In the genomic region with DNA sequence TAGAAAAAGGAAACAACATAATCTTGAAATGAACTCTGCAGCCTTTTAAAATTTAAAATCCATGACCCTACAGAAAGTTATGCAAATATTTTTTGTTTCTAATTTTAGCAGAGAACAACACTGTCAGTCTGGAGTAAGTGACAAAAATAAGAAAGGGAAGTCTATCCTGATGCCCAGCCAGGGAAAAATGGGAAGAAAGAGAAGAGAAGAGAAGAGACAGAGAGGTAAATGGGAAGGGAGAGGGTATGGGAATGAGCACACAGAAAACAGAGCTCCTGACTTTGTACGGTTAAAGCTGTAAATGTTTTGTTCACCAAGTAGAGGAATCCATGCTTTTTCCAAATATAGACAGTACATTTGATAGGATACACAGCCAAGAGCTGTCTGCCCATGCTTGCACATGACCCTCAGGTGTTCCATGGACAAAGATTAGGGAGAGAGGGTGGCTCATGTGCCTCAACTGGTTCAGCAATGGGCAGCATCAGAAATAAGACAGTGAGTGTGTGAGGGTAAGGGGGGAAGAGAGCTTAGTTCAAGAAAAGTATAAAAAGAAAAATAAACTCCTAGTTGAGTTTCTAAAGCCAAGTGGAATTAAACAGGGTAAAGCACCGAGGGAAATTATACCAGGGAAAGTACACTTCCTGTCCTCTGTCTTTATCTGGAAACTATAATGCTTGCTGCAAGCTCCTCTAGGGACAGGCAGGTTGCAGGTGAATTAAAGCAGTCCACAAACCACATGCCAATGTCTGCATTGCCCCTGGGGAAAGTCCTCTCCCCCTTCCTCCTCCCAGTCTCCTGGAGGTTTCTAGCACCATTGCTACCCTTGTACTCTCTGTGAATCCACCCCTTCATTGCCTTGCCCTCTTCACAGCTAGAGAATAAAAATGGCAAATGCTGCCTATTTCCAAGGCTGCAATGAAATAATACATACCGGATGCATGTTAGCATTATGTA, we compare ENCODE assay signal across 11 cellular contexts. TPM values are rescaled to one million over a fixed set of nuclear protein-coding genes. Genes with fewer than 3 reads are reported as not detected.
DNase-seq lines count a peak whose midpoint lies in the region; ATAC-seq and TF ChIP-seq lines count a peak whose summit lies in the region.
"Had no signal": no experiment of that assay in that cellular context is flagged by ENCODE, and none has a peak within 500 bp of the region (broad histone marks: within the 10 kb centered on the region; RNA-seq: fewer than 3 reads in every experiment).

No MANE protein-coding gene starts in this region.

- peak overlapping the region in 3 of 4 donors; percentile 41 to 64 (median 54) for H3K27ac ChIP-seq in body of pancreas
- H3K27ac ChIP-seq in mucosa of rectum (ENCODE audit: low read depth in 2 of 2, low read length in 2 of 2) = peak overlapping the region; percentile 44 to 48
- H3K27ac ChIP-seq in trophoblast cell (ENCODE audit: low read depth, low read length) = no peak overlapping the region

- WGBS in body of pancreas, 2 donors = 25 to 26% methylated on average over 3 of the region's 3 CpGs
- WGBS in trophoblast cell (ENCODE audit: extremely low coverage, insufficient coverage, insufficient read length) = no CpG with 5 or more reads among the region's 3 CpGs

- ATAC-seq in stimulated activated naive CD8-positive, alpha-beta T cell treated with anti-CD3 and anti-CD28 coated beads, Interleukin-15, Interleukin-2, amounts not matched to agents 100 U/mL and 50 U/mL, for 24 hours = no peak
- ATAC-seq in body of pancreas (peak; percentile 14), HG03039 (IDR thresholded peaks at IDR 0.05; ENCODE audit: unreplicated experiment) (no peak), HG03432 (IDR thresholded peaks at IDR 0.05; ENCODE audit: unreplicated experiment) (no peak)

- H3K4me2 ChIP-seq in trophoblast cell (ENCODE audit: low read length) = no peak overlapping the region

- peaks cover 66% of the 10 kb centered on the region for H3K4me1 Mint-ChIP-seq in stimulated activated naive CD8-positive, alpha-beta T cell treated with anti-CD3 and anti-CD28 coated beads, Interleukin-15, Interleukin-2, amounts not matched to agents 100 ng/mL and 50 ng/mL, for 24 hours (ENCODE audit: low read depth)

- H3K36me3 ChIP-seq in body of pancreas (replicated peaks in 1 of 2; ENCODE audit: insufficient read depth in 1 of 2, low read depth in 2 of 2) = no peaks in the 10 kb centered on the region
- no peaks in the 10 kb centered on the region for H3K36me3 ChIP-seq in mucosa of rectum (ENCODE audit: control insufficient read depth in 2 of 2, insufficient read depth in 2 of 2, low read length in 2 of 2)
- no peaks in the 10 kb centered on the region for H3K36me3 ChIP-seq in trophoblast cell (ENCODE audit: control insufficient read depth in 1 of 2, insufficient read depth in 2 of 2, low read length in 2 of 2)

- no peak overlapping the region for H4K8ac ChIP-seq in trophoblast cell (ENCODE audit: low read depth, low read length)

- H3K27me3 ChIP-seq in body of pancreas (no peaks in the 10 kb centered on the region), mucosa of rectum (ENCODE audit: control insufficient read depth in 2 of 2, insufficient read depth in 2 of 2, low read length in 2 of 2) (no peaks in the 10 kb centered on the region), trophoblast cell (ENCODE audit: insufficient read depth, low read length) (no peaks in the 10 kb centered on the region)

- no peak for TF ChIP-seq POLR2A in body of pancreas (IDR thresholded peaks at IDR 0.05)

- H4K12ac ChIP-seq in trophoblast cell (ENCODE audit: low read depth, low read length) = no peak overlapping the region

- H3K9me3 ChIP-seq in body of pancreas (no peaks in the 10 kb centered on the region), mucosa of rectum (ENCODE audit: control insufficient read depth in 2 of 2, low read length in 2 of 2) (no peaks in the 10 kb centered on the region), trophoblast cell (ENCODE audit: insufficient read depth, low read depth, low read length) (no peaks in the 10 kb centered on the region)

- H3K27ac Mint-ChIP-seq in stimulated activated naive CD8-positive, alpha-beta T cell treated with anti-CD3 and anti-CD28 coated beads, Interleukin-15, Interleukin-2, amounts not matched to agents 100 ng/mL and 50 ng/mL, for 24 hours = peak overlapping the region; percentile 57

- no peak overlapping the region for H2AK5ac ChIP-seq in trophoblast cell (ENCODE audit: low read length)

- H2BK120ac ChIP-seq in trophoblast cell (ENCODE audit: insufficient read depth, low read length, poor library complexity) = no peak overlapping the region

- H4K91ac ChIP-seq in trophoblast cell (ENCODE audit: low read depth, low read length) = no peak overlapping the region

- H3K4me1 ChIP-seq in body of pancreas (peaks cover 68% of the 10 kb centered on the region), mucosa of rectum (ENCODE audit: control insufficient read depth in 2 of 2, insufficient read depth in 2 of 2, low read length in 2 of 2) (peaks cover 27 to 31% of the 10 kb centered on the region in 2 donors), trophoblast cell (ENCODE audit: control insufficient read depth in 1 of 2, insufficient read depth in 2 of 2, low read length in 2 of 2) (peaks cover 0 to 7% of the 10 kb centered on the region in 2 experiments)

- H3K79me2 ChIP-seq in trophoblast cell (ENCODE audit: control insufficient read depth, insufficient read depth, low read length, poor library complexity) = no peaks in the 10 kb centered on the region

- H3K18ac ChIP-seq in trophoblast cell (ENCODE audit: low read length) = no peak overlapping the region

- no peak overlapping the region for H2BK5ac ChIP-seq in trophoblast cell (ENCODE audit: low read depth, low read length, poor library complexity)

- peak overlapping the region; percentile 67 for H3K4me3 Mint-ChIP-seq in stimulated activated naive CD8-positive, alpha-beta T cell treated with anti-CD3 and anti-CD28 coated beads, Interleukin-15, Interleukin-2, amounts not matched to agents 100 ng/mL and 50 ng/mL, for 24 hours

- H3K9ac ChIP-seq in mucosa of rectum (ENCODE audit: low read depth in 1 of 2, low read length in 2 of 2) (no peak overlapping the region), trophoblast cell (ENCODE audit: low read length) (no peak overlapping the region)

- H3K14ac ChIP-seq in trophoblast cell (ENCODE audit: low read length) = no peak overlapping the region

- H3K23ac ChIP-seq in trophoblast cell (ENCODE audit: low read length) = no peak overlapping the region

- H2AFZ ChIP-seq in trophoblast cell (ENCODE audit: insufficient read depth, low read length, poor library complexity) = no peak overlapping the region

- H3K79me1 ChIP-seq in trophoblast cell (ENCODE audit: low read length) = no peaks in the 10 kb centered on the region

- no peak overlapping the region for H2BK12ac ChIP-seq in trophoblast cell (ENCODE audit: low read length)

- no peaks in the 10 kb centered on the region for H3K36me3 Mint-ChIP-seq in stimulated activated naive CD8-positive, alpha-beta T cell treated with anti-CD3 and anti-CD28 coated beads, Interleukin-15, Interleukin-2, amounts not matched to agents 100 ng/mL and 50 ng/mL, for 24 hours (ENCODE audit: low read depth)

- H3K9me3 Mint-ChIP-seq in stimulated activated naive CD8-positive, alpha-beta T cell treated with anti-CD3 and anti-CD28 coated beads, Interleukin-15, Interleukin-2, amounts not matched to agents 100 ng/mL and 50 ng/mL, for 24 hours = no peaks in the 10 kb centered on the region

- H3K4ac ChIP-seq in trophoblast cell (ENCODE audit: low read depth, low read length) = no peak overlapping the region

- H3K27me3 Mint-ChIP-seq in stimulated activated naive CD8-positive, alpha-beta T cell treated with anti-CD3 and anti-CD28 coated beads, Interleukin-15, Interleukin-2, amounts not matched to agents 100 ng/mL and 50 ng/mL, for 24 hours = no peaks in the 10 kb centered on the region

- intact Hi-C loops in body of pancreas (cut with DNase I) = no loop called here

- no peak for DNase-seq in stimulated activated naive CD8-positive, alpha-beta T cell treated with anti-CD3 and anti-CD28 coated beads, Interleukin-15, Interleukin-2, amounts not matched to agents 100 U/mL and 50 U/mL, for 24 hours
- DNase-seq in body of pancreas (no peak), trophoblast cell (no peak), AG08396 (ENCODE audit: low spot score) (no peak)
- DNase-seq: EL, H7, NCI-H2029 treated with DMSO at 0.1 percent for 48 hours had no signal

- no peak for TF ChIP-seq CTCF in body of pancreas (IDR thresholded peaks at IDR 0.05)

- no peak overlapping the region for H3K4me3 ChIP-seq in body of pancreas
- H3K4me3 ChIP-seq in mucosa of rectum (ENCODE audit: low read length in 2 of 2) = peak overlapping the region; percentile 19 to 37
- H3K4me3 ChIP-seq in trophoblast cell (ENCODE audit: low read depth, low read length) = no peak overlapping the region

RNA-seq across cellular contexts. Expression of a gene that starts 30.0 kb away (rescaled TPM):
- 10 to 100 TPM; 33.7 to 36.9 TPM for total RNA-seq in body of pancreas
- polyA plus RNA-seq in trophoblast cell (2013) = 1.2 and 1.3 TPM in 2 replicates

Comparison
In these comparisons a context has a peak if more than half of its experiments do, and no peak if none do; other contexts are left out.
1. H3K4me3 ChIP-seq: peak in mucosa of rectum (2 of 2); none in body of pancreas (0 of 2) and trophoblast cell (single experiment).